11 cellular contexts compared by ENCODE assay signal in genomic region chr11:111923951-111924350, GRCh38. TPM values are rescaled to one million over a fixed set of nuclear protein-coding genes. Genes with fewer than 3 reads are reported as not detected.
A peak's percentile ranks its signal among the peaks of the same experiment; 100 is the strongest.
DNase-seq lines count a peak whose midpoint lies in the region; ATAC-seq and TF ChIP-seq lines count a peak whose summit lies in the region.
"Had no signal": no experiment of that assay in that cellular context is flagged by ENCODE, and none has a peak within 500 bp of the region (broad histone marks: within the 10 kb centered on the region; RNA-seq: fewer than 3 reads in every experiment).

No MANE protein-coding gene starts in this region.

- H3K9me3 Mint-ChIP-seq in MCF 10A (ENCODE audit: unreplicated experiment) (no peaks in the 10 kb centered on the region), osteocyte (ENCODE audit: unreplicated experiment) (no peaks in the 10 kb centered on the region)

- POLR2A ChIA-PET in MCF 10A (lab: Yijun Ruan, JAX) = interaction anchor here (0.9 to 2.4 kb wide), 6 partner anchors 16 to 151 kb away, joined by 3 to 8 read pairs (median 4); partner anchors contain the start of genes ALG9, CFAP68 and NKAPD1

- no peaks in the 10 kb centered on the region for H3K27me3 Mint-ChIP-seq in MCF 10A (ENCODE audit: insufficient read depth, unreplicated experiment)
- no peaks in the 10 kb centered on the region for H3K27me3 Mint-ChIP-seq in osteocyte (ENCODE audit: unreplicated experiment)

- intact Hi-C loops in breast epithelium (cut with DNase I; ENCODE audit: low total_unique reads) = loop anchor here (5.0 kb wide), 1 partner anchor 63 kb away; no protein-coding TSS in a partner anchor
- intact Hi-C loops in MCF 10A (cut with micrococcal nuclease) = no loop called here
- intact Hi-C loops in upper lobe of right lung (cut with DNase I) = no loop called here

- no peak overlapping the region for H3K27ac Mint-ChIP-seq in MCF 10A (ENCODE audit: low read depth, unreplicated experiment)
- H3K27ac Mint-ChIP-seq in osteocyte (ENCODE audit: unreplicated experiment) = peak overlapping the region; percentile 93

- H3K36me3 ChIP-seq in breast epithelium (no peaks in the 10 kb centered on the region), upper lobe of right lung (no peaks in the 10 kb centered on the region)

- DNase-seq in breast epithelium (ENCODE audit: low spot score in 2 of 2) = no peak
- no peak for DNase-seq in MCF 10A (ENCODE audit: unreplicated experiment)
- DNase-seq in epithelial cell of esophagus (ENCODE audit: low read depth) = peak; percentile 61
- no peak for DNase-seq in osteocyte (ENCODE audit: extremely low spot score, unreplicated experiment)
- no peak for DNase-seq in upper lobe of right lung
- DNase-seq in iPS-NIHi7 (ENCODE audit: extremely low spot score) = no peak
- DNase-seq in COLO668 (lab: John Stamatoyannopoulos, UW; ENCODE audit: unreplicated experiment) = no peak
- DNase-seq in kidney tubule cell (ENCODE audit: low spot score) = no peak
- DNase-seq: activated CD4-positive, alpha-beta T cell treated with anti-CD3 and anti-CD28 coated beads for 1 hour; activated gamma-delta T cell; NCI-H446 treated with DMSO at 0.1 percent for 48 hours had no signal

- H3K4me3 ChIP-seq in breast epithelium (no peak overlapping the region), epithelial cell of esophagus (ENCODE audit: low read length) (no peak overlapping the region), upper lobe of right lung (no peak overlapping the region)

- TF ChIP-seq CTCF in breast epithelium (IDR thresholded peaks at IDR 0.05) (no peak), MCF 10A (IDR thresholded peaks at IDR 0.05; ENCODE audit: unreplicated experiment) (no peak), epithelial cell of esophagus (IDR thresholded peaks at IDR 0.05; ENCODE audit: insufficient read depth, low read depth, low read length, missing control alignments) (no peak), osteocyte (IDR thresholded peaks at IDR 0.05) (no peak), upper lobe of right lung (IDR thresholded peaks at IDR 0.05) (no peak)

- H3K4me3 Mint-ChIP-seq in MCF 10A (ENCODE audit: unreplicated experiment) (no peak overlapping the region), osteocyte (ENCODE audit: unreplicated experiment) (no peak overlapping the region)

- H3K27ac ChIP-seq in breast epithelium (peak overlapping the region; percentile 88 to 89), upper lobe of right lung (peak overlapping the region; percentile 82)

- TF ChIP-seq POLR2A in breast epithelium (IDR thresholded peaks at IDR 0.05) = no peak

- H3K9me3 ChIP-seq in breast epithelium = no peaks in the 10 kb centered on the region
- no peaks in the 10 kb centered on the region for H3K9me3 ChIP-seq in upper lobe of right lung

- BruUV-seq in MCF 10A (replicated peaks; lab: Mats Ljungman, UMichigan) = no TSS peak

- H3K36me3 Mint-ChIP-seq in MCF 10A (ENCODE audit: insufficient read depth, unreplicated experiment) (peaks cover 1% of the 10 kb centered on the region), osteocyte (ENCODE audit: unreplicated experiment) (no peaks in the 10 kb centered on the region)

- H3K4me1 Mint-ChIP-seq in MCF 10A (ENCODE audit: insufficient read depth, unreplicated experiment) (peaks cover 22% of the 10 kb centered on the region), osteocyte (ENCODE audit: unreplicated experiment) (peaks cover 40% of the 10 kb centered on the region)

- CTCF ChIA-PET in MCF 10A (lab: Yijun Ruan, JAX) = interaction anchor here (0.5 to 1.5 kb wide), 4 partner anchors 10 to 161 kb away, joined by 3 to 5 read pairs (median 4); no protein-coding TSS in a partner anchor

- H3K4me1 ChIP-seq in breast epithelium (peaks cover 0 to 14% of the 10 kb centered on the region in 2 donors), upper lobe of right lung (peaks cover 28% of the 10 kb centered on the region)

- H3K27me3 ChIP-seq in breast epithelium = no peaks in the 10 kb centered on the region
- no peaks in the 10 kb centered on the region for H3K27me3 ChIP-seq in upper lobe of right lung

- ATAC-seq in upper lobe of right lung = no peak

RNA-seq across cellular contexts. Expression of gene C11orf52, which starts 5.2 kb away (rescaled TPM):
- 10 to 100 TPM in 2 of 3 donors, 1 to 10 TPM in 1; 7.5 to 40.5 (median 19.0) TPM for total RNA-seq in breast epithelium
- 1.3 and 2.0 TPM in 2 replicates for total RNA-seq in MCF 10A (2022)
- total RNA-seq in osteocyte = 0.42 and 0.62 TPM in 2 replicates
- 9.8 TPM for total RNA-seq in upper lobe of right lung

RNA-seq across cellular contexts. Expression of gene HSPB2, which starts 11.4 kb away (rescaled TPM):
- total RNA-seq in breast epithelium = 1 to 10 TPM in 2 of 3 donors, under 1 TPM in 1; 0.98 to 2.1 (median 1.2) TPM
- 0.23 TPM in 1 of 2 replicates, not detected in the other for total RNA-seq in MCF 10A (2022)
- 0.34 TPM in 1 of 2 replicates, not detected in the other for total RNA-seq in osteocyte
- 9.2 TPM for total RNA-seq in upper lobe of right lung

RNA-seq across cellular contexts. Expression of gene CRYAB, which starts 12.4 kb away (rescaled TPM):
- total RNA-seq in breast epithelium = 100 to 1,000 TPM; 132 to 299 (median 271) TPM
- total RNA-seq in MCF 10A (2022) = 1.2 and 2.5 TPM in 2 replicates
- 35.5 and 42.3 TPM in 2 replicates for total RNA-seq in osteocyte
- 113 TPM for total RNA-seq in upper lobe of right lung

RNA-seq across cellular contexts. Expression of gene DIXDC1, which starts 13.2 kb away (rescaled TPM):
- total RNA-seq in breast epithelium = 10 to 100 TPM; 38.9 to 53.9 (median 45.2) TPM
- total RNA-seq in MCF 10A (2022) = 21.0 and 47.3 TPM in 2 replicates
- 9.7 and 10.6 TPM in 2 replicates for total RNA-seq in osteocyte
- 15.2 TPM for total RNA-seq in upper lobe of right lung

RNA-seq across cellular contexts. Expression of gene CFAP68, which starts 44.6 kb away (rescaled TPM):
- 10 to 100 TPM; 29.6 to 35.1 (median 31.2) TPM for total RNA-seq in breast epithelium
- total RNA-seq in MCF 10A (2022) = 33.6 and 38.3 TPM in 2 replicates
- total RNA-seq in osteocyte = 12.5 and 17.2 TPM in 2 replicates
- total RNA-seq in upper lobe of right lung = 20.0 TPM

Comparison
In these comparisons a context has a peak if more than half of its experiments do, and no peak if none do; other contexts are left out.
1. RNA of gene CRYAB, which starts 12.4 kb away (total RNA-seq): 132 to 299 TPM in breast epithelium, 113 TPM in upper lobe of right lung (single experiment) and 35.5 to 42.3 TPM in osteocyte; 1.2 to 2.5 TPM in MCF 10A; every median in the first group is over 10 times any median in the second.